ENCODE assay signal across 14 cellular contexts in the genomic region with DNA sequence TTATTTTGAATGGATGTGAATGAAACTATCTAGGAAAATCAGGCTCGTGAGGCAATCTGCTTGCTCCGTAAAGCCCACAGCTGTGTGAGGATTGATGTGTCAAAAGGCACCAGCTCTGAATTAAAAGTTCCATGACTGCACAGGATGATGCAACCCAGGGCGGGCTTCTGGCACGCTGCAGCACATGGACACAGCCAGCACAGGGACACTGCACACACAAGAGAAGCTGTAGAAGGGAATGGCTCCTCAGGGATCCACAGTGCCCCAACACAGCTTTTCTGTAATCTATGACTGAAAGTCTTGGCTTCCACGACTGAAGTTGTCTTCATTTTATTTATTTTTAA.
DNase-seq lines count a peak whose midpoint lies in the region; TF ChIP-seq lines count a peak whose summit lies in the region.
"Had no signal": no experiment of that assay in that cellular context is flagged by ENCODE, and none has a peak within 500 bp of the region (broad histone marks: within the 10 kb centered on the region; RNA-seq: fewer than 3 reads in every experiment).

No MANE protein-coding gene starts in this region.

- peak overlapping the region; percentile 8 for H3K27ac ChIP-seq in parathyroid adenoma
- H3K27ac ChIP-seq: breast epithelium, neural progenitor cell, vagina had no signal

- H3K4me3 ChIP-seq in foreskin fibroblast (ENCODE audit: low read depth in 1 of 2, low read length in 2 of 2) (no peak overlapping the region), parathyroid adenoma (ENCODE audit: low read depth, low read length) (no peak overlapping the region)
- H3K4me3 ChIP-seq: breast epithelium, neural progenitor cell, vagina had no signal

- no peaks in the 10 kb centered on the region for H3K79me2 ChIP-seq in parathyroid adenoma

- H3K36me3 ChIP-seq in parathyroid adenoma (ENCODE audit: control insufficient read depth, insufficient read depth, low read length) = no peaks in the 10 kb centered on the region
- H3K36me3 ChIP-seq: breast epithelium, neural progenitor cell, vagina had no signal

- H3K9ac ChIP-seq in parathyroid adenoma = no peak overlapping the region
- H3K9ac ChIP-seq: neural progenitor cell had no signal

- peak overlapping the region; percentile 6 for H3K4me2 ChIP-seq in parathyroid adenoma (ENCODE audit: low read length)
- H3K4me2 ChIP-seq: neural progenitor cell had no signal

- no peak overlapping the region for H3K27ac Mint-ChIP-seq in activated T-helper 1 cell treated with anti-CD3 and anti-CD28 coated beads, Interleukin-12 subunit alpha, Interleukin-12 subunit beta, Interleukin-2, Interleukin-4 antibody, amounts not matched to agents 30 ng/mL and 10 ng/mL and 1 ng/mL, durations not matched to agents 14 hours and 24 hours and 36 hours
- H3K27ac Mint-ChIP-seq: neural progenitor cell; T-helper 2 cell treated with Interferon-gamma antibody and Interleukin-4, amounts not matched to agents 5 μg/mL and 100 μg/mL, for 36 hours had no signal

- no peaks in the 10 kb centered on the region for H3K9me3 ChIP-seq in parathyroid adenoma (ENCODE audit: control insufficient read depth, low read length)
- H3K9me3 ChIP-seq: breast epithelium, vagina had no signal

- DNase-seq in Ammon's horn (ENCODE audit: low spot score) = peak; percentile 22
- DNase-seq in RPMI7951 (ENCODE audit: low read depth) = peak; percentile 26
- DNase-seq in foreskin fibroblast = peak; percentile 86 to 95
- DNase-seq in DMS79 treated with DMSO at 0.1 percent for 48 hours (lab: John Stamatoyannopoulos, UW) = no peak
- no peak for DNase-seq in GM19240 (ENCODE audit: insufficient read length, low spot score)
- DNase-seq in NCI-H1105 (lab: John Stamatoyannopoulos, UW) = no peak
- DNase-seq in activated T-helper 1 cell treated with anti-CD3 and anti-CD28 coated beads, Interleukin-12 subunit alpha, Interleukin-12 subunit beta, Interleukin-2, Interleukin-4 antibody, amounts not matched to agents 30 ng/mL and 10 ng/mL and 1 ng/mL, durations not matched to agents 14 hours and 24 hours and 36 hours (ENCODE audit: low spot score) = no peak
- DNase-seq: activated CD8-positive, alpha-beta memory T cell treated with anti-CD3 and anti-CD28 coated beads, Interleukin-2, amount 50 U/mL, for 48 hours; NCI-H82 had no signal

- peaks cover 4% of the 10 kb centered on the region for H3K4me1 Mint-ChIP-seq in activated T-helper 1 cell treated with anti-CD3 and anti-CD28 coated beads, Interleukin-12 subunit alpha, Interleukin-12 subunit beta, Interleukin-2, Interleukin-4 antibody, amounts not matched to agents 30 ng/mL and 10 ng/mL and 1 ng/mL, durations not matched to agents 14 hours and 24 hours and 36 hours (ENCODE audit: low read depth)

- intact Hi-C loops in activated T-helper 1 cell treated with anti-CD3 and anti-CD28 coated beads, Interleukin-12 subunit alpha, Interleukin-12 subunit beta, Interleukin-2, Interleukin-4 antibody, amounts not matched to agents 30 ng/mL and 10 ng/mL and 1 ng/mL, durations not matched to agents 14 hours and 24 hours and 36 hours (cut with micrococcal nuclease) = no loop called here

- H3K36me3 Mint-ChIP-seq in activated T-helper 1 cell treated with anti-CD3 and anti-CD28 coated beads, Interleukin-12 subunit alpha, Interleukin-12 subunit beta, Interleukin-2, Interleukin-4 antibody, amounts not matched to agents 30 ng/mL and 10 ng/mL and 1 ng/mL, durations not matched to agents 14 hours and 24 hours and 36 hours (ENCODE audit: low read depth) = no peaks in the 10 kb centered on the region

- H3K4me3 Mint-ChIP-seq in activated T-helper 1 cell treated with anti-CD3 and anti-CD28 coated beads, Interleukin-12 subunit alpha, Interleukin-12 subunit beta, Interleukin-2, Interleukin-4 antibody, amounts not matched to agents 30 ng/mL and 10 ng/mL and 1 ng/mL, durations not matched to agents 14 hours and 24 hours and 36 hours = no peak overlapping the region
- H3K4me3 Mint-ChIP-seq: neural progenitor cell; T-helper 2 cell treated with Interferon-gamma antibody and Interleukin-4, amounts not matched to agents 5 μg/mL and 100 μg/mL, for 36 hours had no signal

- H2AFZ ChIP-seq in parathyroid adenoma = no peak overlapping the region
- H2AFZ ChIP-seq: neural progenitor cell had no signal

- H3K9me3 Mint-ChIP-seq in activated T-helper 1 cell treated with anti-CD3 and anti-CD28 coated beads, Interleukin-12 subunit alpha, Interleukin-12 subunit beta, Interleukin-2, Interleukin-4 antibody, amounts not matched to agents 30 ng/mL and 10 ng/mL and 1 ng/mL, durations not matched to agents 14 hours and 24 hours and 36 hours = no peaks in the 10 kb centered on the region
- H3K9me3 Mint-ChIP-seq: neural progenitor cell; T-helper 2 cell treated with Interferon-gamma antibody and Interleukin-4, amounts not matched to agents 5 μg/mL and 100 μg/mL, for 36 hours had no signal

- TF ChIP-seq CTCF in foreskin fibroblast (IDR thresholded peaks at IDR 0.05; ENCODE audit: low read depth, low read length) (no peak), parathyroid adenoma (IDR thresholded peaks at IDR 0.05) (no peak)

- H3K27me3 ChIP-seq in parathyroid adenoma (ENCODE audit: control insufficient read depth, insufficient read depth, low read length) = no peaks in the 10 kb centered on the region
- H3K27me3 ChIP-seq: breast epithelium, neural progenitor cell, vagina had no signal

- peaks cover 6% of the 10 kb centered on the region for H3K4me1 ChIP-seq in parathyroid adenoma
- H3K4me1 ChIP-seq: breast epithelium, neural progenitor cell, vagina had no signal

- H3K27me3 Mint-ChIP-seq in activated T-helper 1 cell treated with anti-CD3 and anti-CD28 coated beads, Interleukin-12 subunit alpha, Interleukin-12 subunit beta, Interleukin-2, Interleukin-4 antibody, amounts not matched to agents 30 ng/mL and 10 ng/mL and 1 ng/mL, durations not matched to agents 14 hours and 24 hours and 36 hours (ENCODE audit: insufficient read depth) = peaks cover 15% of the 10 kb centered on the region

Comparison
In these comparisons a context has a peak if more than half of its experiments do, and no peak if none do; other contexts are left out.
1. DNase-seq: peak in Ammon's horn (single experiment), RPMI7951 (single experiment) and foreskin fibroblast (2 of 2); none in DMS79 treated with DMSO at 0.1 percent for 48 hours (single experiment), GM19240 (single experiment), NCI-H1105 (single experiment) and activated T-helper 1 cell treated with anti-CD3 and anti-CD28 coated beads, Interleukin-12 subunit alpha, Interleukin-12 subunit beta, Interleukin-2, Interleukin-4 antibody, amounts not matched to agents 30 ng/mL and 10 ng/mL and 1 ng/mL, durations not matched to agents 14 hours and 24 hours and 36 hours (single experiment).